Comparison of ENCODE assay signal across 1 cellular context in the genomic region with DNA sequence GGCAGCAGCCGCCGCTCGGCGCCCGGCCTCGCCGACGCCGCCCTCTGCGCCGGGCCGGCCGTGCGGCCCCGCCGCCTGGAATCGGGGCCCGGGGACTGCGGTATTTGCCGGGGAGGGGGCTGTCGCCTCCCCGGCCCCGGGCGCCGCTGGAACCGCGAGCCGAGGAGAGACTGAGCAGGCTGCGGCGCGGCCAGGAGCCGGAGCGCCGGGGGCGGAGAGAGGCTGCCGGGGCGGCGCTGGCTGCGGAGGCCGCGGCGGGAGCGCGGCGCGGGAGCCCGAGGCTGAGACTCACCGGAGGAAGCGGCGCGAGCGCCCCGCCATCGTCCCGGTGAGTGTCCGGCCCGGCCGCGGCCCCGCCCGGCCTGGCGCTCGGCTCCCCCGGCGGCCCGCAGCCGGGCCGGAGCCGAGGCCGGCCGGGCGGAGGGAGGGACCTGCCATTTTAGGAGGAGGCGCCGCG.
TF ChIP-seq lines count a peak whose summit lies in the region.

No MANE protein-coding gene starts in this region.

TF ChIP-seq in WTC11, 78 proteins besides CTCF, POLR2A, EP300 and RAD21 (continued from another document):
- TF ChIP-seq USF2 (CRISPR knock-in tag; IDR thresholded peaks at IDR 0.05): no peak
- TF ChIP-seq, protein P1, sequence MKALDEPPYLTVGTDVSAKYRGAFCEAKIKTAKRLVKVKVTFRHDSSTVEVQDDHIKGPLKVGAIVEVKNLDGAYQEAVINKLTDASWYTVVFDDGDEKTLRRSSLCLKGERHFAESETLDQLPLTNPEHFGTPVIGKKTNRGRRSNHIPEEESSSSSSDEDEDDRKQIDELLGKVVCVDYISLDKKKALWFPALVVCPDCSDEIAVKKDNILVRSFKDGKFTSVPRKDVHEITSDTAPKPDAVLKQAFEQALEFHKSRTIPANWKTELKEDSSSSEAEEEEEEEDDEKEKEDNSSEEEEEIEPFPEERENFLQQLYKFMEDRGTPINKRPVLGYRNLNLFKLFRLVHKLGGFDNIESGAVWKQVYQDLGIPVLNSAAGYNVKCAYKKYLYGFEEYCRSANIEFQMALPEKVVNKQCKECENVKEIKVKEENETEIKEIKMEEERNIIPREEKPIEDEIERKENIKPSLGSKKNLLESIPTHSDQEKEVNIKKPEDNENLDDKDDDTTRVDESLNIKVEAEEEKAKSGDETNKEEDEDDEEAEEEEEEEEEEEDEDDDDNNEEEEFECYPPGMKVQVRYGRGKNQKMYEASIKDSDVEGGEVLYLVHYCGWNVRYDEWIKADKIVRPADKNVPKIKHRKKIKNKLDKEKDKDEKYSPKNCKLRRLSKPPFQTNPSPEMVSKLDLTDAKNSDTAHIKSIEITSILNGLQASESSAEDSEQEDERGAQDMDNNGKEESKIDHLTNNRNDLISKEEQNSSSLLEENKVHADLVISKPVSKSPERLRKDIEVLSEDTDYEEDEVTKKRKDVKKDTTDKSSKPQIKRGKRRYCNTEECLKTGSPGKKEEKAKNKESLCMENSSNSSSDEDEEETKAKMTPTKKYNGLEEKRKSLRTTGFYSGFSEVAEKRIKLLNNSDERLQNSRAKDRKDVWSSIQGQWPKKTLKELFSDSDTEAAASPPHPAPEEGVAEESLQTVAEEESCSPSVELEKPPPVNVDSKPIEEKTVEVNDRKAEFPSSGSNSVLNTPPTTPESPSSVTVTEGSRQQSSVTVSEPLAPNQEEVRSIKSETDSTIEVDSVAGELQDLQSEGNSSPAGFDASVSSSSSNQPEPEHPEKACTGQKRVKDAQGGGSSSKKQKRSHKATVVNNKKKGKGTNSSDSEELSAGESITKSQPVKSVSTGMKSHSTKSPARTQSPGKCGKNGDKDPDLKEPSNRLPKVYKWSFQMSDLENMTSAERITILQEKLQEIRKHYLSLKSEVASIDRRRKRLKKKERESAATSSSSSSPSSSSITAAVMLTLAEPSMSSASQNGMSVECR (CRISPR knock-in tag; IDR thresholded peaks at IDR 0.05; ENCODE audit: borderline replicate concordance): no peak
